ENCODE assay signal across 8 cellular contexts in genomic region chr6:26401987-26402658, GRCh38. TPM values are rescaled to one million over a fixed set of nuclear protein-coding genes. Genes with fewer than 3 reads are reported as not detected.
A peak's percentile ranks its signal among the peaks of the same experiment; 100 is the strongest.
DNase-seq lines count a peak whose midpoint lies in the region; ATAC-seq and TF ChIP-seq lines count a peak whose summit lies in the region.

Gene BTN3A1 (plus strand): TSS chr6:26402275. CDS start chr6:26405564, 3,289 bp downstream.

- H3K27ac ChIP-seq in HUES6 (ENCODE audit: low read depth, low read length) (no peak within 1 kb of the TSS), PC-3 (ENCODE audit: low read length) (0 out of 2 replicates have a peak within 1 kb of the TSS, but pooled peaks have one; percentile 24), muscle layer of colon (ENCODE audit: low read depth, low read length) (peak within 1 kb of the TSS; percentile 81)

- no peaks in the 10 kb centered on the region for H3F3A ChIP-seq in PC-3 (ENCODE audit: low read length, unreplicated experiment)

- BruUV-seq in PC-3 (replicated peaks; lab: Mats Ljungman, UMichigan): TSS peak; percentile 39

- peak within 1 kb of the TSS; percentile 96 for H2AFZ ChIP-seq in PC-3 (ENCODE audit: low read length)

- no peaks in the 10 kb centered on the region for H3K9me2 ChIP-seq in PC-3 (replicated peaks; ENCODE audit: low read length)

- no peaks in the 10 kb centered on the region for H3K36me3 ChIP-seq in HUES6 (ENCODE audit: control insufficient read depth, insufficient read depth, low read length)
- H3K36me3 ChIP-seq in PC-3 (ENCODE audit: low read depth, low read length): no peaks in the 10 kb centered on the region
- peaks cover 17% of the 10 kb centered on the region for H3K36me3 ChIP-seq in muscle layer of colon (ENCODE audit: insufficient read depth, low read length)

- H3K4me3 Mint-ChIP-seq in activated T-cell treated with anti-CD3 and anti-CD28 coated beads, Interleukin-2, amount 50 U/mL, for 4 hours: peak within 1 kb of the TSS; percentile 93

- CTCF ChIA-PET in PC-3 (lab: Charles Lee): no interaction called here

- peaks cover 64% of the 10 kb centered on the region for H3K4me1 Mint-ChIP-seq in activated T-cell treated with anti-CD3 and anti-CD28 coated beads, Interleukin-2, amount 50 U/mL, for 4 hours (ENCODE audit: low read depth)

- H3K9ac ChIP-seq in HUES6 (ENCODE audit: low read length) (peak within 1 kb of the TSS; percentile 60), PC-3 (ENCODE audit: low read length) (peak within 1 kb of the TSS; percentile 53), muscle layer of colon (ENCODE audit: low read length) (peak within 1 kb of the TSS; percentile 66)

- DNase-seq in DMS 273 treated with DMSO at 0.1 percent for 48 hours (lab: John Stamatoyannopoulos, UW) (peak; percentile 66), PC-3 (peak; percentile 82)
- DNase-seq in activated T-cell treated with anti-CD3 and anti-CD28 coated beads, Interleukin-2, amount 50 U/mL, for 4 hours: peak; percentile 44
- DNase-seq in stimulated activated CD8-positive, alpha-beta memory T cell treated with anti-CD3 and anti-CD28 coated beads, Interleukin-7, amount 100 ng/mL, for 48 hours (ENCODE audit: extremely low read depth in 1 of 2, low read depth in 1 of 2): peak; percentile 39 to 61

- no peaks in the 10 kb centered on the region for H4K20me1 ChIP-seq in PC-3 (ENCODE audit: low read length)

- H3K27me3 ChIP-seq in HUES6 (ENCODE audit: control insufficient read depth, insufficient read depth, low read length) (no peaks in the 10 kb centered on the region), PC-3 (ENCODE audit: low read length) (no peaks in the 10 kb centered on the region), muscle layer of colon (ENCODE audit: control insufficient read depth in 1 of 2, insufficient read depth in 2 of 2, low read length in 2 of 2) (no peaks in the 10 kb centered on the region)

- H3K27me3 Mint-ChIP-seq in activated T-cell treated with anti-CD3 and anti-CD28 coated beads, Interleukin-2, amount 50 U/mL, for 4 hours (ENCODE audit: low read depth): no peaks in the 10 kb centered on the region

- H3K9me3 Mint-ChIP-seq in activated T-cell treated with anti-CD3 and anti-CD28 coated beads, Interleukin-2, amount 50 U/mL, for 4 hours: no peaks in the 10 kb centered on the region

- H3K4me2 ChIP-seq in PC-3 (ENCODE audit: low read length): peak within 1 kb of the TSS; percentile 94

- H3K4me1 ChIP-seq in HUES6 (ENCODE audit: control insufficient read depth, insufficient read depth, low read length) (0 out of 2 replicates have a peak, but pooled peaks cover 3% of the 10 kb centered on the region), PC-3 (ENCODE audit: insufficient read depth, low read length) (peaks cover 7% of the 10 kb centered on the region; the same call in 1 of the 2 replicates), muscle layer of colon (ENCODE audit: insufficient read depth, low read length) (peaks cover 21% of the 10 kb centered on the region)

- peaks cover 16% of the 10 kb centered on the region for H3K36me3 Mint-ChIP-seq in activated T-cell treated with anti-CD3 and anti-CD28 coated beads, Interleukin-2, amount 50 U/mL, for 4 hours (ENCODE audit: insufficient read depth)

- POLR2A ChIA-PET in PC-3 (lab: Charles Lee; ENCODE audit: unreplicated experiment): no interaction called here

- H3K4me3 ChIP-seq in HUES6 (ENCODE audit: low read depth, low read length): peak within 1 kb of the TSS; percentile 72
- H3K4me3 ChIP-seq in PC-3 (ENCODE audit: low read length): peak within 1 kb of the TSS; percentile 85
- H3K4me3 ChIP-seq in muscle layer of colon (ENCODE audit: low read depth in 1 of 2, low read length in 2 of 2): peak within 1 kb of the TSS; percentile 58 to 81

- intact Hi-C loops in PC-3 (cut with micrococcal nuclease): loop anchor here (2.0 to 5.0 kb wide), 2 partner anchors 35 to 39 kb away; partner anchors contain the start of genes BTN3A2 and BTN3A3

- H3K9me3 ChIP-seq in HUES6 (ENCODE audit: control insufficient read depth, insufficient read depth, low read depth, low read length): no peaks in the 10 kb centered on the region
- no peaks in the 10 kb centered on the region for H3K9me3 ChIP-seq in PC-3 (ENCODE audit: low read length)
- no peaks in the 10 kb centered on the region for H3K9me3 ChIP-seq in muscle layer of colon (ENCODE audit: low read length)

- ATAC-seq in GM21423 (IDR thresholded peaks at IDR 0.05; ENCODE audit: unreplicated experiment) (peak; percentile 91), PC-3 (peak; percentile 96), esophagus mucosa (peak; percentile 90)
- ATAC-seq in activated T-cell treated with anti-CD3 and anti-CD28 coated beads, Interleukin-2, amount 50 U/mL, for 4 hours: peak; percentile 97 to 98

- no peak for TF ChIP-seq CTCF in PC-3 (conservative IDR thresholded peaks at IDR 0.05; ENCODE audit: low read depth, low read length)

- no peaks in the 10 kb centered on the region for H3K79me2 ChIP-seq in PC-3 (ENCODE audit: low read length)

RNA-seq across cellular contexts. Expression of gene BTN3A1, which starts in this region (rescaled TPM):
- total RNA-seq in PC-3 (2014; rRNA removed) (4.5 and 5.4 TPM in 2 replicates), esophagus mucosa (6.2 TPM)
- 10 to 100 TPM in 2 of 3 donors, 1 to 10 TPM in 1; 9.1 to 11.9 (median 10.8) TPM for total RNA-seq in activated T-cell treated with anti-CD3 and anti-CD28 coated beads, Interleukin-2, amount 50 U/mL, for 4 hours
